Comparison of ENCODE assay signal across 17 cellular contexts in the genomic region with DNA sequence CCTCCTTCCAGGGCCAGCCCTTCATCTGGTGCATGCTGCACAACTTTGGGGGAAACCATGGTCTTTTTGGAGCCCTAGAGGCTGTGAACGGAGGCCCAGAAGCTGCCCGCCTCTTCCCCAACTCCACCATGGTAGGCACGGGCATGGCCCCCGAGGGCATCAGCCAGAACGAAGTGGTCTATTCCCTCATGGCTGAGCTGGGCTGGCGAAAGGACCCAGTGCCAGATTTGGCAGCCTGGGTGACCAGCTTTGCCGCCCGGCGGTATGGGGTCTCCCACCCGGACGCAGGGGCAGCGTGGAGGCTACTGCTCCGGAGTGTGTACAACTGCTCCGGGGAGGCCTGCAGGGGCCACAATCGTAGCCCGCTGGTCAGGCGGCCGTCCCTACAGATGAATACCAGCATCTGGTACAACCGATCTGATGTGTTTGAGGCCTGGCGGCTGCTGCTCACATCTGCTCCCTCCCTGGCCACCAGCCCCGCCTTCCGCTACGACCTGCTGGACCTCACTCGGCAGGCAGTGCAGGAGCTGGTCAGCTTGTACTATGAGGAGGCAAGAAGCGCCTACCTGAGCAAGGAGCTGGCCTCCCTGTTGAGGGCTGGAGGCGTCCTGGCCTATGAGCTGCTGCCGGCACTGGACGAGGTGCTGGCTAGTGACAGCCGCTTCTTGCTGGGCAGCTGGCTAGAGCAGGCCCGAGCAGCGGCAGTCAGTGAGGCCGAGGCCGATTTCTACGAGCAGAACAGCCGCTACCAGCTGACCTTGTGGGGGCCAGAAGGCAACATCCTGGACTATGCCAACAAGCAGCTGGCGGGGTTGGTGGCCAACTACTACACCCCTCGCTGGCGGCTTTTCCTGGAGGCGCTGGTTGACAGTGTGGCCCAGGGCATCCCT.
"Had no signal": no experiment of that assay in that cellular context is flagged by ENCODE, and none has a peak within 500 bp of the region (broad histone marks: within the 10 kb centered on the region; RNA-seq: fewer than 3 reads in every experiment).

No MANE protein-coding gene starts in this region.

- H3K27ac Mint-ChIP-seq: activated B cell treated with CpG ODN at 0.5 μM for 24 hours; naive thymus-derived CD8-positive, alpha-beta T cell had no signal

- H3K36me3 ChIP-seq: breast epithelium, prostate gland had no signal

- DNase-seq: activated B cell treated with CpG ODN at 0.5 μM for 24 hours; activated gamma-delta T cell; activated naive CD8-positive, alpha-beta T cell treated with anti-CD3 and anti-CD28 coated beads, Interleukin-2, amount 10 ng/mL, durations not matched to agents 7 days and 5 days; aorta; left cardiac atrium; naive thymus-derived CD8-positive, alpha-beta T cell; SK-N-SH; stimulated activated CD4-positive, alpha-beta T cell treated with anti-CD3 and anti-CD28 coated beads, Interleukin-12 subunit alpha, Interleukin-12 subunit beta, amount 100 ng/mL, for 4 hours; stimulated activated naive CD8-positive, alpha-beta T cell treated with anti-CD3 and anti-CD28 coated beads, Interleukin-15, Interleukin-2, amounts not matched to agents 100 U/mL and 50 U/mL, for 24 hours had no signal

- H3K4me1 ChIP-seq: breast epithelium, prostate gland had no signal

- H3K9ac ChIP-seq: SK-N-SH had no signal

- H3K27ac ChIP-seq: breast epithelium, prostate gland, thoracic aorta had no signal

- H3K9me3 ChIP-seq: breast epithelium, prostate gland, SK-N-SH, thoracic aorta had no signal

- H3K4me3 Mint-ChIP-seq: activated B cell treated with CpG ODN at 0.5 μM for 24 hours; activated naive CD8-positive, alpha-beta T cell treated with anti-CD3 and anti-CD28 coated beads, Interleukin-2, amount 10 ng/mL, durations not matched to agents 7 days and 5 days had no signal

- H3K27me3 ChIP-seq: breast epithelium had no signal

- FAIRE-seq: colon, endothelial cell of umbilical vein, urothelium cell line had no signal

- H3K4me3 ChIP-seq: breast epithelium, lung, prostate gland, thoracic aorta had no signal

- ATAC-seq: left cardiac atrium; naive thymus-derived CD8-positive, alpha-beta T cell; sciatic nerve; stimulated activated naive CD8-positive, alpha-beta T cell treated with anti-CD3 and anti-CD28 coated beads, Interleukin-15, Interleukin-2, amounts not matched to agents 100 U/mL and 50 U/mL, for 24 hours had no signal

- H3K9me3 Mint-ChIP-seq: activated B cell treated with CpG ODN at 0.5 μM for 24 hours; activated naive CD8-positive, alpha-beta T cell treated with anti-CD3 and anti-CD28 coated beads, Interleukin-2, amount 10 ng/mL, durations not matched to agents 7 days and 5 days; naive thymus-derived CD8-positive, alpha-beta T cell had no signal

- H3K27me3 Mint-ChIP-seq: activated B cell treated with CpG ODN at 0.5 μM for 24 hours; activated naive CD8-positive, alpha-beta T cell treated with anti-CD3 and anti-CD28 coated beads, Interleukin-2, amount 10 ng/mL, durations not matched to agents 7 days and 5 days; naive thymus-derived CD8-positive, alpha-beta T cell had no signal
